8 cellular contexts compared by ENCODE assay signal in the genomic region with DNA sequence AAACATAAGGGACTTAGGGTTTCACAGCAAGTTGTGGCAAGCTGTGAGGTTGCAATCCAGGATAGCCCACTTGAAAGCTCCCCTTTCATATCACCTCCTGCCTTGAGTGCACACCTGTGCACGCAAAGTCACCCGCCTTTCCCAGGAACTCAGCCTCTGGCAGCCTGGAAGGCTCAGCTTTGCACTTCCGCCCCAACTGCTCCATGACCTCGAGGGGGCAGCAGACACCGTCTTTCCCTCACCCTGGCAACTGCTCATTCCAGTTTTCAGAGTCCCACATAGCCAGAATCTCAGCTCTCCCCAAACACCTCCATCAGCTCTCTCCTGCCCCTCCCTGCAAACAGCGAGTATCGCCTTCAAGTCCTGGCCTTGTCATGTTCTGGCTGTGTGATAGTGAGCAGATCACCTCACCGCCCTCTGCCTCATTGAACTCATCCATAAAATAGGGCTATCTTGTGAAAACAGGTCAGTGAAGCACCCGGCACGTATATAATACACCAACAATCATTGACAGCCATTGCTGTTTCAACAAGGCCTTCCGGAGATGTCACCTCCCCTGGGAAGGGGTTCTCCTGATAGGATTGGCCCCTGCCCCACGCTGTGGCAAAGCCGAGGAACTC. TPM values are rescaled to one million over a fixed set of nuclear protein-coding genes. Genes with fewer than 3 reads are reported as not detected.
DNase-seq lines count a peak whose midpoint lies in the region; ATAC-seq and TF ChIP-seq lines count a peak whose summit lies in the region.

No MANE protein-coding gene starts in this region.

- POLR2A ChIA-PET in activated naive CD8-positive, alpha-beta T cell treated with anti-CD3 and anti-CD28 coated beads, Interleukin-2, amount 10 ng/mL, durations not matched to agents 7 days and 5 days (lab: Charles Lee) = interaction anchor here (0.5 to 1.9 kb wide), 7 partner anchors 18 to 320 kb away, joined by 3 to 8 read pairs (median 4); a partner anchor contains a TSS

- TF ChIP-seq CTCF in GM12875 (IDR thresholded peaks at IDR 0.05; ENCODE audit: borderline replicate concordance, insufficient read depth, low read depth, low read length) (peak; percentile 92), psoas muscle (IDR thresholded peaks at IDR 0.05) (peak; percentile 90)

- peak; percentile 8 for ATAC-seq in activated naive CD8-positive, alpha-beta T cell treated with anti-CD3 and anti-CD28 coated beads, Interleukin-2, amount 10 ng/mL, durations not matched to agents 7 days and 5 days (ENCODE audit: low read depth)
- ATAC-seq in psoas muscle = peak; percentile 71 to 76 (median 72)
- no peak for ATAC-seq in GM18520 (IDR thresholded peaks at IDR 0.05; ENCODE audit: unreplicated experiment)

- intact Hi-C loops in cardiac septum (cut with DNase I) (loop anchor here (1.0 to 5.0 kb wide), 3 partner anchors 151 to 1825 kb away; no protein-coding TSS in a partner anchor), psoas muscle (cut with DNase I) (loop anchor here (1.0 to 2.0 kb wide), 4 partner anchors 152 to 321 kb away; no protein-coding TSS in a partner anchor)

- H3K27me3 Mint-ChIP-seq in activated naive CD8-positive, alpha-beta T cell treated with anti-CD3 and anti-CD28 coated beads, Interleukin-2, amount 10 ng/mL, durations not matched to agents 7 days and 5 days = peaks cover under 1% of the 10 kb centered on the region

- no peaks in the 10 kb centered on the region for H3K9me3 ChIP-seq in psoas muscle

- H3K9me3 Mint-ChIP-seq in activated naive CD8-positive, alpha-beta T cell treated with anti-CD3 and anti-CD28 coated beads, Interleukin-2, amount 10 ng/mL, durations not matched to agents 7 days and 5 days = no peaks in the 10 kb centered on the region

- peak overlapping the region; percentile 2 for H3K27ac Mint-ChIP-seq in activated naive CD8-positive, alpha-beta T cell treated with anti-CD3 and anti-CD28 coated beads, Interleukin-2, amount 10 ng/mL, durations not matched to agents 7 days and 5 days

- no peaks in the 10 kb centered on the region for H3K27me3 ChIP-seq in psoas muscle (ENCODE audit: insufficient read depth in 3 of 3, low read length in 2 of 3)

- peaks cover 15% of the 10 kb centered on the region for H3K4me1 ChIP-seq in psoas muscle

- H3K4me1 Mint-ChIP-seq in activated naive CD8-positive, alpha-beta T cell treated with anti-CD3 and anti-CD28 coated beads, Interleukin-2, amount 10 ng/mL, durations not matched to agents 7 days and 5 days = peaks cover 32% of the 10 kb centered on the region

- DNase-seq in NCI-H146 (lab: John Stamatoyannopoulos, UW) (peak; percentile 83), SW480 (ENCODE audit: low spot score) (peak; percentile 91), cardiac septum (ENCODE audit: low spot score) (peak; percentile 91), psoas muscle (peak; percentile 82 to 91), mesenteric fat pad (ENCODE audit: low spot score) (no peak)
- peak; percentile 79 for DNase-seq in activated naive CD8-positive, alpha-beta T cell treated with anti-CD3 and anti-CD28 coated beads, Interleukin-2, amount 10 ng/mL, durations not matched to agents 7 days and 5 days

- no peak overlapping the region for H3K4me3 Mint-ChIP-seq in activated naive CD8-positive, alpha-beta T cell treated with anti-CD3 and anti-CD28 coated beads, Interleukin-2, amount 10 ng/mL, durations not matched to agents 7 days and 5 days

- no peaks in the 10 kb centered on the region for H3K36me3 Mint-ChIP-seq in activated naive CD8-positive, alpha-beta T cell treated with anti-CD3 and anti-CD28 coated beads, Interleukin-2, amount 10 ng/mL, durations not matched to agents 7 days and 5 days

- no peak overlapping the region for H3K4me3 ChIP-seq in GM12875 (ENCODE audit: low read depth, low read length)
- H3K4me3 ChIP-seq in psoas muscle = no peak overlapping the region

- H3K27ac ChIP-seq in psoas muscle = peak overlapping the region; percentile 32

- no peaks in the 10 kb centered on the region for H3K36me3 ChIP-seq in psoas muscle (ENCODE audit: insufficient read depth in 1 of 2, low read depth in 1 of 2)

- WGBS in psoas muscle, 3 donors = 37 to 40% (median 38%) methylated on average over 13 of the region's 13 CpGs

RNA-seq across cellular contexts. Expression of a gene that starts 32.2 kb away (rescaled TPM):
- total RNA-seq in activated naive CD8-positive, alpha-beta T cell treated with anti-CD3 and anti-CD28 coated beads, Interleukin-2, amount 10 ng/mL, durations not matched to agents 7 days and 5 days = 100 to 1,000 TPM; 162 to 170 TPM
- 29.3 TPM for total RNA-seq in cardiac septum
- total RNA-seq in psoas muscle = 10 to 100 TPM; 14.0 to 28.2 (median 22.5) TPM
- polyA plus RNA-seq in psoas muscle = 10 to 100 TPM in 1 of 3 donors, 1 to 10 TPM in 2; 2.0 to 18.0 (median 6.0) TPM
- 37.7 TPM for total RNA-seq in mesenteric fat pad
